In genomic region chr7:24595671-24596418, GRCh38 we compare ENCODE assay signal across 13 cellular contexts. TPM values are rescaled to one million over a fixed set of nuclear protein-coding genes. Genes with fewer than 3 reads are reported as not detected.
DNase-seq lines count a peak whose midpoint lies in the region; ATAC-seq, FAIRE-seq and TF ChIP-seq lines count a peak whose summit lies in the region.
"Had no signal": no experiment of that assay in that cellular context is flagged by ENCODE, and none has a peak within 500 bp of the region (broad histone marks: within the 10 kb centered on the region; RNA-seq: fewer than 3 reads in every experiment).

No MANE protein-coding gene starts in this region.

- H3K4me1 ChIP-seq in GM12878 (ENCODE audit: control insufficient read depth, insufficient read depth, low read length) (peaks cover 19% of the 10 kb centered on the region), ascending aorta (no peaks in the 10 kb centered on the region)

- H3K9ac ChIP-seq in GM12878 (ENCODE audit: control insufficient read depth, insufficient read depth, low read length): peak overlapping the region; percentile 71
- H3K9ac ChIP-seq: KMS-11 had no signal

- no TSS peak for BruUV-seq in GM12878 (replicated peaks; lab: Mats Ljungman, UMichigan)

- H3K27me3 ChIP-seq in GM12878 (replicated peaks in 1 of 2; ENCODE audit: control insufficient read depth in 2 of 2, insufficient read depth in 2 of 2, low read length in 1 of 2) (no peaks in the 10 kb centered on the region), ascending aorta (no peaks in the 10 kb centered on the region)

- H3K4me2 ChIP-seq in GM12878 (ENCODE audit: control insufficient read depth, insufficient read depth): peak overlapping the region; percentile 95
- H3K4me2 ChIP-seq: KMS-11, PC-9 had no signal

- no peak for DNase-seq in GM12878 (ENCODE audit: low read depth, low spot score)
- DNase-seq in NCI-H2196 treated with DMSO at 0.1 percent for 48 hours (lab: John Stamatoyannopoulos, UW; ENCODE audit: unreplicated experiment): no peak
- DNase-seq in coronary artery (ENCODE audit: low spot score): no peak
- no peak for DNase-seq in NCI-H1417 (lab: John Stamatoyannopoulos, UW)
- no peak for DNase-seq in ascending aorta (ENCODE audit: low spot score in 2 of 2)
- DNase-seq: activated CD4-positive, CD25-positive, alpha-beta regulatory T cell treated with anti-CD3 and anti-CD28 coated beads, Interleukin-2, amount 50 U/mL, for 72 hours; COR-L47; left colon; PC-9 had no signal

- intact Hi-C loops in GM12878 (cut with micrococcal nuclease; ENCODE audit: unreplicated experiment): no loop called here
- intact Hi-C loops in ascending aorta (cut with DNase I): no loop called here

- TF ChIP-seq EP300 in GM12878 (IDR thresholded peaks at IDR 0.05; ENCODE audit: borderline replicate concordance in 1 of 2, control insufficient read depth in 1 of 2, low read depth in 2 of 2, low read length in 2 of 2): no peak

- no peaks in the 10 kb centered on the region for H4K20me1 ChIP-seq in GM12878 (ENCODE audit: control insufficient read depth, insufficient read depth)

- in situ Hi-C loops in GM12878 (cut with MboI): no loop called here

- TF ChIP-seq POLR2A in GM12878 (IDR thresholded peaks at IDR 0.05; ENCODE audit: low read depth, low read length): no peak

- peak; percentile 80 for FAIRE-seq in GM12878 (lab: Jason Lieb, UNC)

- H3K4me3 ChIP-seq in GM12875 (ENCODE audit: low read depth, low read length) (peak overlapping the region; percentile 43), GM12878 (peak overlapping the region; percentile 43; the same call in 1 of the 2 replicates), coronary artery (no peak overlapping the region), ascending aorta (no peak overlapping the region)
- H3K4me3 ChIP-seq: PC-9 had no signal

- no peaks in the 10 kb centered on the region for H3K36me3 ChIP-seq in GM12878 (ENCODE audit: control insufficient read depth in 2 of 2, insufficient read depth in 2 of 2, low read length in 1 of 2)
- H3K36me3 ChIP-seq in ascending aorta: no peaks in the 10 kb centered on the region

- peak overlapping the region; percentile 88 for H2AFZ ChIP-seq in GM12878 (ENCODE audit: control insufficient read depth, low read depth, low read length)
- H2AFZ ChIP-seq: PC-9 had no signal

- SMC1A ChIA-PET in GM12878 (lab: Charles Lee; ENCODE audit: uncharacterized antibody, unreplicated experiment): interaction anchor here (0.8 to 10.2 kb wide), 4 partner anchors 16 to 127 kb away, joined by 3 to 82 read pairs (median 23); partner anchors contain the start of gene PALS2

- H3K27ac ChIP-seq in GM12878 (ENCODE audit: control insufficient read depth, insufficient read depth) (peak overlapping the region; percentile 92), coronary artery (no peak overlapping the region), ascending aorta (no peak overlapping the region)
- H3K27ac ChIP-seq: KMS-11, PC-9 had no signal

- RAD21 ChIA-PET in GM12878 (lab: Charles Lee; ENCODE audit: unreplicated experiment): interaction anchor here (0.9 to 1.3 kb wide), 2 partner anchors 13 to 20 kb away, joined by 3 read pairs; no protein-coding TSS in a partner anchor

- CTCF ChIA-PET in GM12878 (lab: Yijun Ruan, JAX): interaction anchor here (0.6 to 1.2 kb wide), 4 partner anchors 21 to 120 kb away, joined by 3 to 4 read pairs (median 3); no protein-coding TSS in a partner anchor

- no peak for TF ChIP-seq RAD21 in GM12878 (IDR thresholded peaks at IDR 0.05; ENCODE audit: insufficient read depth, low read depth, low read length)

- TF ChIP-seq CTCF in GM12875 (IDR thresholded peaks at IDR 0.05; ENCODE audit: borderline replicate concordance, insufficient read depth, low read depth, low read length): no peak
- TF ChIP-seq CTCF in GM12878 (IDR thresholded peaks at IDR 0.05 in 2 of 3, conservative IDR thresholded peaks at IDR 0.05 in 1 of 3; ENCODE audit: control insufficient read depth in 2 of 3, extremely low read depth in 1 of 3, insufficient read depth in 1 of 3, low read depth in 3 of 3, low read length in 3 of 3): no peak
- TF ChIP-seq CTCF in coronary artery (IDR thresholded peaks at IDR 0.05): no peak
- TF ChIP-seq CTCF in ascending aorta (IDR thresholded peaks at IDR 0.05): no peak

- ATAC-seq in GM19397 (IDR thresholded peaks at IDR 0.05; ENCODE audit: unreplicated experiment): peak; percentile 51
- ATAC-seq in HG03060 (IDR thresholded peaks at IDR 0.05; ENCODE audit: low read depth, unreplicated experiment): peak; percentile 52
- ATAC-seq in GM12878: peak; percentile 81
- ATAC-seq: left colon had no signal

- POLR2A ChIA-PET in GM12878 (lab: Charles Lee): no interaction called here

- peaks cover 51% of the 10 kb centered on the region for H3K79me2 ChIP-seq in GM12878 (ENCODE audit: control insufficient read depth, insufficient read depth, low read length)

- H3K9me3 ChIP-seq in GM12878 (replicated peaks; ENCODE audit: control insufficient read depth, insufficient read depth, low read length): peaks cover 3% of the 10 kb centered on the region; the same call in 1 of the 3 replicates
- H3K9me3 ChIP-seq in ascending aorta: no peaks in the 10 kb centered on the region

- WGBS in GM12878 (ENCODE audit: insufficient coverage, insufficient replicate concordance, low lambda C conversion rate, missing lambda C conversion rate): 37% methylated on average over 7 of the region's 7 CpGs

TF ChIP-seq in GM12878, 131 proteins besides CTCF, POLR2A, EP300 and RAD21 (continues in another document):
- TF ChIP-seq SPI1 (IDR thresholded peaks at IDR 0.05; ENCODE audit: borderline replicate concordance, insufficient read depth, low read depth, low read length) (no peak), RUNX3 (IDR thresholded peaks at IDR 0.05; ENCODE audit: low read length) (peak; percentile 36; the same call in 1 of the 2 replicates), SIN3A (IDR thresholded peaks at IDR 0.05; ENCODE audit: low read depth, low read length) (no peak), KAT2A (conservative IDR thresholded peaks at IDR 0.05; ENCODE audit: control insufficient read depth, low read depth, low read length) (no peak), SIX5 (IDR thresholded peaks at IDR 0.05; ENCODE audit: low read depth, low read length, severe bottlenecking) (no peak), MYC (IDR thresholded peaks at IDR 0.05; ENCODE audit: insufficient read depth, insufficient read length, insufficient replicate concordance, low read length, severe bottlenecking) (no peak), CBX5 (IDR thresholded peaks at IDR 0.05; ENCODE audit: low read depth) (no peak)
- TF ChIP-seq, protein P1, sequence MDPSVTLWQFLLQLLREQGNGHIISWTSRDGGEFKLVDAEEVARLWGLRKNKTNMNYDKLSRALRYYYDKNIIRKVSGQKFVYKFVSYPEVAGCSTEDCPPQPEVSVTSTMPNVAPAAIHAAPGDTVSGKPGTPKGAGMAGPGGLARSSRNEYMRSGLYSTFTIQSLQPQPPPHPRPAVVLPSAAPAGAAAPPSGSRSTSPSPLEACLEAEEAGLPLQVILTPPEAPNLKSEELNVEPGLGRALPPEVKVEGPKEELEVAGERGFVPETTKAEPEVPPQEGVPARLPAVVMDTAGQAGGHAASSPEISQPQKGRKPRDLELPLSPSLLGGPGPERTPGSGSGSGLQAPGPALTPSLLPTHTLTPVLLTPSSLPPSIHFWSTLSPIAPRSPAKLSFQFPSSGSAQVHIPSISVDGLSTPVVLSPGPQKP (IDR thresholded peaks at IDR 0.05; ENCODE audit: low read depth, low read length): no peak
- TF ChIP-seq, protein P2, sequence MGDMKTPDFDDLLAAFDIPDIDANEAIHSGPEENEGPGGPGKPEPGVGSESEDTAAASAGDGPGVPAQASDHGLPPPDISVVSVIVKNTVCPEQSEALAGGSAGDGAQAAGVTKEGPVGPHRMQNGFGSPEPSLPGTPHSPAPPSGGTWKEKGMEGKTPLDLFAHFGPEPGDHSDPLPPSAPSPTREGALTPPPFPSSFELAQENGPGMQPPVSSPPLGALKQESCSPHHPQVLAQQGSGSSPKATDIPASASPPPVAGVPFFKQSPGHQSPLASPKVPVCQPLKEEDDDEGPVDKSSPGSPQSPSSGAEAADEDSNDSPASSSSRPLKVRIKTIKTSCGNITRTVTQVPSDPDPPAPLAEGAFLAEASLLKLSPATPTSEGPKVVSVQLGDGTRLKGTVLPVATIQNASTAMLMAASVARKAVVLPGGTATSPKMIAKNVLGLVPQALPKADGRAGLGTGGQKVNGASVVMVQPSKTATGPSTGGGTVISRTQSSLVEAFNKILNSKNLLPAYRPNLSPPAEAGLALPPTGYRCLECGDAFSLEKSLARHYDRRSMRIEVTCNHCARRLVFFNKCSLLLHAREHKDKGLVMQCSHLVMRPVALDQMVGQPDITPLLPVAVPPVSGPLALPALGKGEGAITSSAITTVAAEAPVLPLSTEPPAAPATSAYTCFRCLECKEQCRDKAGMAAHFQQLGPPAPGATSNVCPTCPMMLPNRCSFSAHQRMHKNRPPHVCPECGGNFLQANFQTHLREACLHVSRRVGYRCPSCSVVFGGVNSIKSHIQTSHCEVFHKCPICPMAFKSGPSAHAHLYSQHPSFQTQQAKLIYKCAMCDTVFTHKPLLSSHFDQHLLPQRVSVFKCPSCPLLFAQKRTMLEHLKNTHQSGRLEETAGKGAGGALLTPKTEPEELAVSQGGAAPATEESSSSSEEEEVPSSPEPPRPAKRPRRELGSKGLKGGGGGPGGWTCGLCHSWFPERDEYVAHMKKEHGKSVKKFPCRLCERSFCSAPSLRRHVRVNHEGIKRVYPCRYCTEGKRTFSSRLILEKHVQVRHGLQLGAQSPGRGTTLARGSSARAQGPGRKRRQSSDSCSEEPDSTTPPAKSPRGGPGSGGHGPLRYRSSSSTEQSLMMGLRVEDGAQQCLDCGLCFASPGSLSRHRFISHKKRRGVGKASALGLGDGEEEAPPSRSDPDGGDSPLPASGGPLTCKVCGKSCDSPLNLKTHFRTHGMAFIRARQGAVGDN (IDR thresholded peaks at IDR 0.05): no peak

RNA-seq across cellular contexts. Expression of gene PALS2, which starts 22.6 kb away (rescaled TPM):
- 57.8 and 72.9 TPM in 2 replicates for total RNA-seq in GM12878 (2013; cell fraction: nucleolus; rRNA removed)
- total RNA-seq in GM12878 (2014; rRNA removed) (10.7 and 15.0 TPM in 2 replicates), GM12878 (2014; rRNA removed; fragmentation: Illumina TruSeq; extraction: Trizol) (23.2 and 24.7 TPM in 2 replicates), GM12878 (2021) (45.3 and 53.5 TPM in 2 replicates), ascending aorta (5.7 TPM)
- 6.3 TPM for polyA plus RNA-seq in GM12878 (2011; ENCODE audit: low read depth)
- polyA plus RNA-seq in GM12878 (2011; rRNA removed) (19.3 and 26.6 TPM in 2 replicates), GM12878 (2014; fragmentation: Illumina TruSeq; extraction: Trizol) (27.2 and 39.6 TPM in 2 replicates), GM12878 (2014; fragmentation: Nextera tagmentation; extraction: Ambion mirVana) (10 to 100 TPM; 15.2 to 21.6 TPM), GM12878 (2014; rRNA removed) (17.5 and 18.6 TPM in 2 replicates), GM12878 (2016; fragmentation: Nextera tagmentation; extraction: Ambion mirVana) (10 to 100 TPM; 19.6 to 20.6 TPM)
- 4.4 and 5.7 TPM in 2 replicates for polyA plus RNA-seq in GM12878 (2011; cell fraction: cytosol; rRNA removed)
- polyA plus RNA-seq in GM12878 (2011; cell fraction: nucleus; rRNA removed): 7.4 and 9.8 TPM in 2 replicates
- 12.1 and 14.5 TPM in 2 replicates for polyA plus RNA-seq in GM12878 (2012)
- polyA minus RNA-seq in GM12878 (2011; rRNA and poly(A)+ RNA removed): 17.8 and 40.1 TPM in 2 replicates
- 14.4 and 21.5 TPM in 2 replicates for polyA minus RNA-seq in GM12878 (2011; cell fraction: cytosol; rRNA and poly(A)+ RNA removed)
- 9.4 and 21.9 TPM in 2 replicates for polyA minus RNA-seq in GM12878 (2011; cell fraction: nucleus; rRNA and poly(A)+ RNA removed)

Comparison
In these comparisons a context has a peak if more than half of its experiments do, and no peak if none do; other contexts are left out.
1. H3K4me3 ChIP-seq: peak in GM12875 (single experiment) and GM12878 (single experiment); none in coronary artery (single experiment) and ascending aorta (0 of 2).
2. Peak in every context shown above with its lines, with median percentiles within 50 percentile points of each other: ATAC-seq.